23 cellular contexts compared by ENCODE assay signal in genomic region chr1:206891412-206891811, GRCh38. TPM values are rescaled to one million over a fixed set of nuclear protein-coding genes. Genes with fewer than 3 reads are reported as not detected.
DNase-seq lines count a peak whose midpoint lies in the region; ATAC-seq and TF ChIP-seq lines count a peak whose summit lies in the region.
"Had no signal": no experiment of that assay in that cellular context is flagged by ENCODE, and none has a peak within 500 bp of the region (broad histone marks: within the 10 kb centered on the region; RNA-seq: fewer than 3 reads in every experiment).

No MANE protein-coding gene starts in this region.

- POLR2A ChIA-PET in CD4-positive, alpha-beta T cell (lab: Charles Lee), result interaction anchor here (1.4 to 2.6 kb wide), 3 partner anchors 10 to 16 kb away, joined by 3 to 12 read pairs (median 7); no protein-coding TSS in a partner anchor

- ATAC-seq in CD4-positive, alpha-beta T cell (ENCODE audit: poor library complexity), result no peak
- ATAC-seq in HG02678 (IDR thresholded peaks at IDR 0.05; ENCODE audit: unreplicated experiment), result no peak
- no peak for ATAC-seq in GM19463 (IDR thresholded peaks at IDR 0.05; ENCODE audit: unreplicated experiment)
- ATAC-seq: effector memory CD8-positive, alpha-beta T cell had no signal

- intact Hi-C loops in CD4-positive, alpha-beta T cell (cut with DNase I, micrococcal nuclease), result no loop called here

- H3K36me3 Mint-ChIP-seq in CD4-positive, alpha-beta T cell (ENCODE audit: low read depth), result no peaks in the 10 kb centered on the region
- H3K36me3 Mint-ChIP-seq: type B pancreatic cell had no signal

- peak overlapping the region; percentile 22 for H3K27ac Mint-ChIP-seq in CD4-positive, alpha-beta T cell
- H3K27ac Mint-ChIP-seq: effector memory CD8-positive, alpha-beta T cell; type B pancreatic cell had no signal

- no peaks in the 10 kb centered on the region for H3K27me3 Mint-ChIP-seq in CD4-positive, alpha-beta T cell

- H2AFZ ChIP-seq in ACC112 (ENCODE audit: low read length, unreplicated experiment), result no peak overlapping the region

- H3K4me1 ChIP-seq in ACC112 (ENCODE audit: control insufficient read depth, insufficient read depth, low read length, unreplicated experiment) (peaks cover 68% of the 10 kb centered on the region), SJSA1 (replicated peaks) (peaks cover 82% of the 10 kb centered on the region)
- H3K4me1 ChIP-seq: prostate gland had no signal

- H3K27me3 ChIP-seq in ACC112 (ENCODE audit: insufficient read depth, low read length) (no peaks in the 10 kb centered on the region), SJSA1 (replicated peaks) (no peaks in the 10 kb centered on the region)
- no peaks in the 10 kb centered on the region for H3K27me3 ChIP-seq in CD4-positive, alpha-beta T cell (ENCODE audit: control insufficient read depth, insufficient read depth, low read length)

- H3K4me3 Mint-ChIP-seq in CD4-positive, alpha-beta T cell, result no peak overlapping the region
- H3K4me3 Mint-ChIP-seq: effector memory CD8-positive, alpha-beta T cell; type B pancreatic cell had no signal

- H3K4me3 ChIP-seq in ACC112 (ENCODE audit: low read depth, low read length), result no peak overlapping the region
- H3K4me3 ChIP-seq in SJSA1, result peak overlapping the region; percentile 18
- H3K4me3 ChIP-seq in fibroblast of mammary gland (ENCODE audit: control insufficient read depth, low read depth, low read length), result no peak overlapping the region
- H3K4me3 ChIP-seq: prostate gland had no signal

- peaks cover 60% of the 10 kb centered on the region for H3K4me1 Mint-ChIP-seq in CD4-positive, alpha-beta T cell (ENCODE audit: low read depth)

- CTCF ChIA-PET in CD4-positive, alpha-beta T cell (lab: Charles Lee), result no interaction called here

- H3K36me3 ChIP-seq in ACC112 (ENCODE audit: insufficient read depth, low read length) (no peaks in the 10 kb centered on the region), SJSA1 (no peaks in the 10 kb centered on the region)
- H3K36me3 ChIP-seq: heart right ventricle, prostate gland had no signal

- H3K27ac ChIP-seq in ACC112 (ENCODE audit: low read depth, low read length), result peak overlapping the region; percentile 94
- no peak overlapping the region for H3K27ac ChIP-seq in CD4-positive, alpha-beta T cell (ENCODE audit: low read depth, low read length)
- peak overlapping the region; percentile 100 for H3K27ac ChIP-seq in SJSA1
- H3K27ac ChIP-seq: prostate gland had no signal

- no peaks in the 10 kb centered on the region for H3K9me3 Mint-ChIP-seq in CD4-positive, alpha-beta T cell
- H3K9me3 Mint-ChIP-seq: effector memory CD8-positive, alpha-beta T cell; type B pancreatic cell had no signal

- no peaks in the 10 kb centered on the region for H3K9me3 ChIP-seq in CD4-positive, alpha-beta T cell (ENCODE audit: control insufficient read depth, low read length)
- H3K9me3 ChIP-seq in SJSA1 (replicated peaks), result no peaks in the 10 kb centered on the region
- H3K9me3 ChIP-seq: heart right ventricle, prostate gland had no signal

- DNase-seq in CD4-positive, alpha-beta T cell, result no peak
- DNase-seq in SJSA1 (ENCODE audit: low read depth in 1 of 2, low spot score in 2 of 2), result peak; percentile 84 to 87
- DNase-seq in fibroblast of mammary gland (ENCODE audit: low read depth), result peak; percentile 72
- DNase-seq in NCI-H2107 (lab: John Stamatoyannopoulos, UW), result no peak
- DNase-seq in DMS114 treated with DMSO at 0.1 percent for 48 hours (lab: John Stamatoyannopoulos, UW; ENCODE audit: unreplicated experiment), result no peak
- DNase-seq: activated gamma-delta T cell treated with Interleukin-2 at 50 U/mL for 16 hours; COR-L47; effector memory CD8-positive, alpha-beta T cell; heart right ventricle; Karpas-422; left ventricle myocardium superior; NCI-H1105; NCI-H524 had no signal

- no peak for TF ChIP-seq CTCF in CD4-positive, alpha-beta T cell (IDR thresholded peaks at IDR 0.05)
- TF ChIP-seq CTCF in fibroblast of mammary gland (conservative IDR thresholded peaks at IDR 0.05; ENCODE audit: control insufficient read depth, insufficient read depth, low read depth, low read length), result no peak

- no peaks in the 10 kb centered on the region for H3K79me2 ChIP-seq in ACC112 (ENCODE audit: control insufficient read depth, insufficient read depth, low read length, unreplicated experiment)

RNA-seq across cellular contexts. Expression of gene IL24, which starts 5.8 kb away (rescaled TPM):
- total RNA-seq in CD4-positive, alpha-beta T cell, result not detected
- total RNA-seq in SJSA1 (2014; rRNA removed; shearing (Covaris generic)), result 1.5 and 3.5 TPM in 2 replicates
- total RNA-seq: chondrocyte, H1, heart right ventricle, left ventricle myocardium superior, mucosa of gallbladder, prostate gland, Right ventricle myocardium inferior had no signal

RNA-seq across cellular contexts. Expression of gene IL20, which starts 26.0 kb away (rescaled TPM):
- total RNA-seq in CD4-positive, alpha-beta T cell, result not detected
- 0.25 and 0.53 TPM in 2 replicates for total RNA-seq in SJSA1 (2014; rRNA removed; shearing (Covaris generic))
- total RNA-seq: chondrocyte, Daoy, H1, heart right ventricle, left ventricle myocardium superior, mucosa of gallbladder, prostate gland, Right ventricle myocardium inferior had no signal

RNA-seq across cellular contexts. Expression of gene FCMR, which starts 30.3 kb away (rescaled TPM):
- 100 to 1,000 TPM; 171 to 186 TPM for total RNA-seq in CD4-positive, alpha-beta T cell
- 2.0 and 11.7 TPM in 2 replicates for total RNA-seq in SJSA1 (2014; rRNA removed; shearing (Covaris generic))
- total RNA-seq: chondrocyte, H1 had no signal

RNA-seq across cellular contexts. Expression of gene PIGR, which starts 54.9 kb away (rescaled TPM):
- total RNA-seq in CD4-positive, alpha-beta T cell, result not detected
- total RNA-seq in SJSA1 (2014; rRNA removed; shearing (Covaris generic)), result not detected in 2 replicates
- total RNA-seq: chondrocyte, Daoy, H1, left ventricle myocardium superior, Right ventricle myocardium inferior had no signal

Comparison
In these comparisons a context has a peak if more than half of its experiments do, and no peak if none do; other contexts are left out.
1. DNase-seq: peak in SJSA1 (2 of 2) and fibroblast of mammary gland (single experiment); none in CD4-positive, alpha-beta T cell (0 of 10), NCI-H2107 (single experiment) and DMS114 treated with DMSO at 0.1 percent for 48 hours (single experiment).
2. RNA of gene FCMR, which starts 30.3 kb away (total RNA-seq): 171 to 186 TPM in CD4-positive, alpha-beta T cell; 2.0 to 11.7 TPM in SJSA1; every median in the first group is over 10 times any median in the second.